Comparison of ENCODE assay signal across 33 cellular contexts in genomic region chr3:154792828-154793227, GRCh38.
"Had no signal": no experiment of that assay in that cellular context is flagged by ENCODE, and none has a peak within 500 bp of the region (broad histone marks: within the 10 kb centered on the region; RNA-seq: fewer than 3 reads in every experiment).

No MANE protein-coding gene starts in this region.

- DNase-seq: activated CD4-positive, alpha-beta T cell treated with anti-CD3 and anti-CD28 coated beads for 4 hours; activated CD4-positive, alpha-beta T cell treated with anti-CD3 and anti-CD28 coated beads, Interleukin-2, amount 50 U/mL, for 4 hours; activated CD8-positive, alpha-beta memory T cell treated with anti-CD3 and anti-CD28 coated beads for 24 hours; activated CD8-positive, alpha-beta memory T cell treated with anti-CD3 and anti-CD28 coated beads, Interleukin-2, amount 50 U/mL, for 4 hours; activated effector memory CD4-positive, alpha-beta T cell treated with anti-CD3 and anti-CD28 coated beads, Interleukin-2, amount 50 U/mL, for 16 hours; activated naive CD4-positive, alpha-beta T cell treated with anti-CD3 and anti-CD28 coated beads for 36 hours; activated naive CD8-positive, alpha-beta T cell treated with anti-CD3 and anti-CD28 coated beads for 36 hours; activated T-cell treated with anti-CD3 and anti-CD28 coated beads, Interleukin-2, amount 50 U/mL, for 1 hour; adrenal gland; aorta; caudate nucleus; cortex of kidney; effector memory CD8-positive, alpha-beta T cell; erythroblast; islet precursor cell; left cardiac atrium; left ventricle myocardium superior; naive B cell; pancreas; sigmoid colon; stimulated activated CD4-positive, alpha-beta T cell treated with anti-CD3 and anti-CD28 coated beads, Interleukin-1b, Interleukin-23, amount 100 ng/mL, for 48 hours; stimulated activated CD4-positive, alpha-beta T cell treated with anti-CD3 and anti-CD28 coated beads, Interleukin-4, amount 100 ng/mL, for 4 hours; stimulated activated CD8-positive, alpha-beta memory T cell treated with anti-CD3 and anti-CD28 coated beads, Interleukin-4, amount 100 ng/mL, for 48 hours; stimulated activated naive CD8-positive, alpha-beta T cell treated with anti-CD3 and anti-CD28 coated beads, Interleukin-15, amount 100 ng/mL, for 72 hours; T-helper 9 cell; thyroid gland; upper lobe of left lung had no signal

- H3K9me3 ChIP-seq: adrenal gland, gastroesophageal sphincter, pancreas, prostate gland, sigmoid colon, thyroid gland, upper lobe of left lung, vagina had no signal

- H2AFZ ChIP-seq: hepatocyte had no signal

- ATAC-seq: effector memory CD8-positive, alpha-beta T cell; gastroesophageal sphincter; left cardiac atrium; left ventricle myocardium superior; pancreas; stimulated activated memory B cell treated with anti-CD40 and anti-IgM and Interleukin-4, amounts not matched to agents 10 μg/mL and 1 μg/mL and 100 μg/mL, for 72 hours; stimulated activated naive CD8-positive, alpha-beta T cell treated with anti-CD3 and anti-CD28 coated beads, Interleukin-15, amount 100 ng/mL, for 72 hours had no signal

- H3K4me3 ChIP-seq: adrenal gland, gastroesophageal sphincter, hepatocyte, pancreas, prostate gland, sigmoid colon, smooth muscle cell, thyroid gland, upper lobe of left lung, vagina had no signal

- H3K79me2 ChIP-seq: hepatocyte had no signal

- H3K4me2 ChIP-seq: hepatocyte, smooth muscle cell had no signal

- H3K27me3 ChIP-seq: adrenal gland, gastroesophageal sphincter, hepatocyte, pancreas, sigmoid colon, thyroid gland, upper lobe of left lung, vagina had no signal

- H3K4me1 ChIP-seq: adrenal gland, pancreas, prostate gland, thyroid gland, vagina had no signal

- H3K36me3 ChIP-seq: adrenal gland, gastroesophageal sphincter, pancreas, prostate gland, sigmoid colon, thyroid gland, upper lobe of left lung, vagina had no signal

- H3K27ac ChIP-seq: adrenal gland, gastroesophageal sphincter, hepatocyte, pancreas, prostate gland, sigmoid colon, thyroid gland, upper lobe of left lung, vagina had no signal
